In the genomic region with DNA sequence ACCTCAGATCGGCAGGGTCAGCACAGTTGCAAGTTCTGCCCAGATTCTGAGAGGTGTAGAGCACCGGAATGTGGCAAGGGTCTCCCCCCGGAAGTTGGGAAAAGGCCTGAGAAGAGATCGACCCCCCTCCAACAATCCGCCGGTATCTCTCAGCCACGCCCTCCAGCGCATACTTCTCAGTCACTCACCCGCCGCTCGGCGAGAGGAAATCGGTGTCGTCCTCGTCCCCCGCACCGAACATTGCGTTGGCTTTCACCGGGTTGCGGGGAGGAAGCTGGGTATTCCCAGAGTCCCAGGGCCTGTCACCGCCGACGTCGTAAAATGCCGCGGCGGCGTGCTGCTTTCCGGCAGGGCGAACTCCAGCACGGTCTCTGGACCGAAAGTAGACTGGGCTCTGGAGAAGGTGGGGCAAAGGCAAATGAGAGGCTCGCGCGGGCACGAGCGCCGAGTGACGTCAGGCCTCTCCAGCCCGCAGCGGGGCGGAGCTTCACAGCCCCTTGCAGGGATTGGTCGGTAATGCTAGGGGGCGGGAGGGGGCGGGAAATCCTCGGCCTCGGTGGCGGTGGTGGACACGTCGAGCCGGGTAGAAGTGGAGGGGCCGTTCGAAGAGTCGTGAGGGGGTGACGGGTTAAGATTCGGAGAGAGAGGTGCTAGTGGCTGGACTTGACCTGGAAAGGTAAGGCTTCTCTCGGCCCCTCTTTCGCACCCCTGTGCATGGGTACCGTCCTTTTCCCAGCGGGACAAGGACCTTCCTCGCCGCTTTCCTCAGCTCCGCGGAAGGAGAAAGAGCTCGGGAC, we compare ENCODE assay signal across 8 cellular contexts. TPM values are rescaled to one million over a fixed set of nuclear protein-coding genes. Genes with fewer than 3 reads are reported as not detected.
DNase-seq lines count a peak whose midpoint lies in the region; ATAC-seq and TF ChIP-seq lines count a peak whose summit lies in the region.

A gene with protein sequence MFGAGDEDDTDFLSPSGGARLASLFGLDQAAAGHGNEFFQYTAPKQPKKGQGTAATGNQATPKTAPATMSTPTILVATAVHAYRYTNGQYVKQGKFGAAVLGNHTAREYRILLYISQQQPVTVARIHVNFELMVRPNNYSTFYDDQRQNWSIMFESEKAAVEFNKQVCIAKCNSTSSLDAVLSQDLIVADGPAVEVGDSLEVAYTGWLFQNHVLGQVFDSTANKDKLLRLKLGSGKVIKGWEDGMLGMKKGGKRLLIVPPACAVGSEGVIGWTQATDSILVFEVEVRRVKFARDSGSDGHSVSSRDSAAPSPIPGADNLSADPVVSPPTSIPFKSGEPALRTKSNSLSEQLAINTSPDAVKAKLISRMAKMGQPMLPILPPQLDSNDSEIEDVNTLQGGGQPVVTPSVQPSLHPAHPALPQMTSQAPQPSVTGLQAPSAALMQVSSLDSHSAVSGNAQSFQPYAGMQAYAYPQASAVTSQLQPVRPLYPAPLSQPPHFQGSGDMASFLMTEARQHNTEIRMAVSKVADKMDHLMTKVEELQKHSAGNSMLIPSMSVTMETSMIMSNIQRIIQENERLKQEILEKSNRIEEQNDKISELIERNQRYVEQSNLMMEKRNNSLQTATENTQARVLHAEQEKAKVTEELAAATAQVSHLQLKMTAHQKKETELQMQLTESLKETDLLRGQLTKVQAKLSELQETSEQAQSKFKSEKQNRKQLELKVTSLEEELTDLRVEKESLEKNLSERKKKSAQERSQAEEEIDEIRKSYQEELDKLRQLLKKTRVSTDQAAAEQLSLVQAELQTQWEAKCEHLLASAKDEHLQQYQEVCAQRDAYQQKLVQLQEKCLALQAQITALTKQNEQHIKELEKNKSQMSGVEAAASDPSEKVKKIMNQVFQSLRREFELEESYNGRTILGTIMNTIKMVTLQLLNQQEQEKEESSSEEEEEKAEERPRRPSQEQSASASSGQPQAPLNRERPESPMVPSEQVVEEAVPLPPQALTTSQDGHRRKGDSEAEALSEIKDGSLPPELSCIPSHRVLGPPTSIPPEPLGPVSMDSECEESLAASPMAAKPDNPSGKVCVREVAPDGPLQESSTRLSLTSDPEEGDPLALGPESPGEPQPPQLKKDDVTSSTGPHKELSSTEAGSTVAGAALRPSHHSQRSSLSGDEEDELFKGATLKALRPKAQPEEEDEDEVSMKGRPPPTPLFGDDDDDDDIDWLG (minus strand): TSS at position 275 of the 797 bp plus-strand sequence. CDS start 34 bp downstream, at position 241.
SLC31A1 (plus strand) TSS at position 542 of the 797 bp plus-strand sequence. CDS start 34,605 bp downstream, outside the sequence.

- H3K27ac Mint-ChIP-seq in activated B cell treated with CpG ODN at 0.5 μM for 24 hours (peak within 1 kb of the TSS; percentile 94), immature natural killer cell (peak within 1 kb of the TSS; percentile 92 to 98 (median 94))

- no peaks in the 10 kb centered on the region for H3K9me3 ChIP-seq in spleen

- H3K4me1 ChIP-seq in spleen, result peaks cover 20 to 92% (median 56%) of the 10 kb centered on the region in 6 donors

- H3K36me3 Mint-ChIP-seq in activated B cell treated with CpG ODN at 0.5 μM for 24 hours (ENCODE audit: low read depth) (peaks cover 18% of the 10 kb centered on the region), immature natural killer cell (no peaks in the 10 kb centered on the region)

- TF ChIP-seq POLR2A in spleen (IDR thresholded peaks at IDR 0.05), result peak in 1 of 3 donors; percentile 16

- CTCF ChIA-PET in AG04449 (lab: Yijun Ruan, JAX) (interaction anchor here (1.0 to 2.3 kb wide), 6 partner anchors 9 to 109 kb away, joined by 3 to 8 read pairs (median 3); partner anchors contain the start of genes CDC26 and PRPF4), activated B cell treated with CpG ODN at 0.5 μM for 24 hours (lab: Charles Lee) (interaction anchor here (1.5 to 3.2 kb wide), 2 partner anchors 54 to 357 kb away, joined by 3 to 11 read pairs; partner anchors contain the start of genes CDC26 and PRPF4)

- TF ChIP-seq CTCF in AG04449 (IDR thresholded peaks at IDR 0.05; ENCODE audit: insufficient read depth, low read length, missing control alignments), result no peak
- TF ChIP-seq CTCF in activated B cell treated with CpG ODN at 0.5 μM for 24 hours (IDR thresholded peaks at IDR 0.05), result no peak
- TF ChIP-seq CTCF in spleen (IDR thresholded peaks at IDR 0.05 in 8 of 11, conservative IDR thresholded peaks at IDR 0.05 in 3 of 11), result peak in 2 of 11 experiments; percentile 14 to 28

- WGBS in spleen, 5 donors, result 0 to 1% (median 0%) methylated on average over 45 to 65 of the region's 65 CpGs

- H3K27ac ChIP-seq in caudate nucleus (ENCODE audit: low read depth, low read length) (peak within 1 kb of the TSS; percentile 85), spleen (peak within 1 kb of the TSS; percentile 72 to 95 (median 89))

- intact Hi-C loops in activated B cell treated with CpG ODN at 0.5 μM for 24 hours (cut with micrococcal nuclease), result loop anchor here (1.0 to 2.0 kb wide), 11 partner anchors 14 to 1590 kb away; partner anchors contain the start of genes ALAD, C9orf43, CDC26 and DNAJC25
- intact Hi-C loops in spleen (cut with DNase I; ENCODE audit: low total_unique reads), result loop anchor here (10.0 kb wide), 1 partner anchor 54 kb away; the partner anchor contains the start of genes CDC26 and PRPF4

- H3K4me3 Mint-ChIP-seq in activated B cell treated with CpG ODN at 0.5 μM for 24 hours, result peak within 1 kb of the TSS; percentile 96
- peak within 1 kb of the TSS; percentile 89 to 97 (median 93) for H3K4me3 Mint-ChIP-seq in immature natural killer cell

- H3K36me3 ChIP-seq in spleen, result peaks cover 0 to 21% (median 0%) of the 10 kb centered on the region in 6 donors

- POLR2A ChIA-PET in AG04449 (lab: Yijun Ruan, JAX) (interaction anchor here (0.6 to 2.1 kb wide), 7 partner anchors 16 to 680 kb away, joined by 3 to 13 read pairs (median 4); partner anchors contain the start of genes CDC26, PRPF4 and SLC31A2), activated B cell treated with CpG ODN at 0.5 μM for 24 hours (lab: Charles Lee) (interaction anchor here (0.6 to 3.5 kb wide), 15 partner anchors 12 to 1738 kb away, joined by 3 to 30 read pairs (median 4); partner anchors contain the start of genes ATP6V1G1, C9orf43, CDC26 and HDHD3)

- H3K4me3 ChIP-seq in AG04449 (ENCODE audit: low read depth, low read length) (peak within 1 kb of the TSS; percentile 96), spleen (peak within 1 kb of the TSS; percentile 63 to 94 (median 83))

- peaks cover 49% of the 10 kb centered on the region for H3K4me1 Mint-ChIP-seq in activated B cell treated with CpG ODN at 0.5 μM for 24 hours
- H3K4me1 Mint-ChIP-seq in immature natural killer cell, result peaks cover 42 to 56% of the 10 kb centered on the region in 2 donors

- H3K27me3 Mint-ChIP-seq in activated B cell treated with CpG ODN at 0.5 μM for 24 hours, result no peaks in the 10 kb centered on the region
- H3K27me3 Mint-ChIP-seq in immature natural killer cell (ENCODE audit: low read depth in 3 of 3), result peaks cover 8 to 16% (median 10%) of the 10 kb centered on the region in 3 donors

- H3K9me3 Mint-ChIP-seq in activated B cell treated with CpG ODN at 0.5 μM for 24 hours, result no peaks in the 10 kb centered on the region
- H3K9me3 Mint-ChIP-seq in immature natural killer cell, result no peaks in the 10 kb centered on the region

- peak; percentile 87 for DNase-seq in AG04449 (ENCODE audit: low read depth, low spot score)
- DNase-seq in NCI-H2227 treated with DMSO at 0.1 percent for 48 hours (lab: John Stamatoyannopoulos, UW), result peak; percentile 92
- DNase-seq in activated B cell treated with CpG ODN at 0.5 μM for 24 hours, result peak; percentile 94
- DNase-seq in caudate nucleus (lab: John Stamatoyannopoulos, UW), result peak; percentile 75 to 99 (median 98)
- DNase-seq in immature natural killer cell, result peak; percentile 97 to 98 (median 97)
- DNase-seq in spleen, result peak; percentile 98

- no peaks in the 10 kb centered on the region for H3K27me3 ChIP-seq in spleen (replicated peaks in 1 of 7)

- ATAC-seq in GM18907 (IDR thresholded peaks at IDR 0.05; ENCODE audit: unreplicated experiment), result peak; percentile 87
- ATAC-seq in HG03159 (IDR thresholded peaks at IDR 0.05; ENCODE audit: unreplicated experiment), result peak; percentile 83
- ATAC-seq in activated B cell treated with CpG ODN at 0.5 μM for 24 hours (ENCODE audit: low read depth), result peak; percentile 95

RNA-seq across cellular contexts. Expression of the first gene that starts in this region (rescaled TPM):
- total RNA-seq in activated B cell treated with CpG ODN at 0.5 μM for 24 hours (48.3 and 49.1 TPM in 2 replicates), spleen (10 to 100 TPM; 50.7 to 68.0 (median 60.0) TPM)
- polyA plus RNA-seq in immature natural killer cell (10 to 100 TPM in 1 of 3 donors, 1 to 10 TPM in 2; 2.8 to 22.7 (median 8.4) TPM), spleen (10 to 100 TPM; 11.5 to 18.4 (median 12.4) TPM)

RNA-seq across cellular contexts. Expression of gene SLC31A1, which starts in this region (rescaled TPM):
- 5.7 and 7.3 TPM in 2 replicates for total RNA-seq in activated B cell treated with CpG ODN at 0.5 μM for 24 hours
- polyA plus RNA-seq in immature natural killer cell, result 1 to 10 TPM; 5.2 to 5.8 (median 5.5) TPM
- total RNA-seq in spleen, result 10 to 100 TPM; 17.7 to 22.7 (median 19.2) TPM
- 1 to 10 TPM; 3.0 to 5.5 (median 3.3) TPM for polyA plus RNA-seq in spleen

Comparison
In these comparisons a context has a peak if more than half of its experiments do, and no peak if none do; other contexts are left out.
1. Peak in every context shown above with its lines: DNase-seq, ATAC-seq, H3K4me3 ChIP-seq and H3K27ac ChIP-seq.